In genomic region chr15:37133619-37134018, GRCh38 we compare ENCODE assay signal across 10 cellular contexts. TPM values are rescaled to one million over a fixed set of nuclear protein-coding genes. Genes with fewer than 3 reads are reported as not detected.
A peak's percentile ranks its signal among the peaks of the same experiment; 100 is the strongest.
DNase-seq lines count a peak whose midpoint lies in the region; ATAC-seq and TF ChIP-seq lines count a peak whose summit lies in the region.
"Had no signal": no experiment of that assay in that cellular context is flagged by ENCODE, and none has a peak within 500 bp of the region (broad histone marks: within the 10 kb centered on the region; RNA-seq: fewer than 3 reads in every experiment).

No MANE protein-coding gene starts in this region.

- in situ Hi-C loops in KBM-7 (cut with MboI; ENCODE audit: low pct_unique_long_range_greater_than_20kb, low sequenced_read_pairs) = no loop called here

- H3K27ac Mint-ChIP-seq in T-cell = no peak overlapping the region
- H3K27ac Mint-ChIP-seq: activated naive CD4-positive, alpha-beta T cell treated with anti-CD3 and anti-CD28 coated beads, Interleukin-2, amount 10 ng/mL, durations not matched to agents 7 days and 5 days had no signal

- H3K27ac ChIP-seq in WERI-Rb-1 (no peak overlapping the region; the same call in 1 of the 2 replicates), left lung (no peak overlapping the region)

- peak; percentile 17 for TF ChIP-seq CTCF in AG09309 (IDR thresholded peaks at IDR 0.05; ENCODE audit: control insufficient read depth, insufficient read depth, low read depth, low read length, missing control alignments)
- 0 out of 2 replicates have a peak, but pooled peaks have one; percentile 1 for TF ChIP-seq CTCF in WERI-Rb-1 (IDR thresholded peaks at IDR 0.05; ENCODE audit: low read depth, low read length)
- peak in 1 of 2 donors; percentile 21 for TF ChIP-seq CTCF in left lung (IDR thresholded peaks at IDR 0.05)

- POLR2A ChIA-PET in HEK293T (lab: Yijun Ruan, JAX) (no interaction called here), T-cell (lab: Charles Lee) (no interaction called here)

- no peaks in the 10 kb centered on the region for H3K4me1 ChIP-seq in left lung

- H3K9me3 Mint-ChIP-seq in T-cell = no peaks in the 10 kb centered on the region
- H3K9me3 Mint-ChIP-seq: activated naive CD4-positive, alpha-beta T cell treated with anti-CD3 and anti-CD28 coated beads, Interleukin-2, amount 10 ng/mL, durations not matched to agents 7 days and 5 days had no signal

- DNase-seq in AG09309 (ENCODE audit: low read depth) (peak; percentile 1), KBM-7 (peak; percentile 48), WERI-Rb-1 (no peak), left lung (no peak), HEK293T (ENCODE audit: extremely low spot score) (no peak), T-cell (no peak)
- no peak for DNase-seq in effector CD4-positive, alpha-beta T cell
- DNase-seq: activated naive CD4-positive, alpha-beta T cell treated with anti-CD3 and anti-CD28 coated beads, Interleukin-2, amount 10 ng/mL, durations not matched to agents 7 days and 5 days; islet precursor cell had no signal

- intact Hi-C loops in left lung (cut with DNase I) = loop anchor here in 1 of 2 donors (10.0 kb wide), 1 partner anchor 629 kb away; no protein-coding TSS in a partner anchor

- H3K9me3 ChIP-seq in WERI-Rb-1 (ENCODE audit: severe bottlenecking) (no peaks in the 10 kb centered on the region), left lung (no peaks in the 10 kb centered on the region)

- H3K27me3 Mint-ChIP-seq in T-cell = peaks cover 16 to 20% of the 10 kb centered on the region in 2 donors

- H3K27me3 ChIP-seq in WERI-Rb-1 (ENCODE audit: insufficient read depth, low read depth, severe bottlenecking) = no peaks in the 10 kb centered on the region
- H3K27me3 ChIP-seq in left lung = peaks cover 9 to 20% of the 10 kb centered on the region in 2 donors

- H3K36me3 ChIP-seq in WERI-Rb-1 = no peaks in the 10 kb centered on the region
- no peaks in the 10 kb centered on the region for H3K36me3 ChIP-seq in left lung

- no peaks in the 10 kb centered on the region for H3K36me3 Mint-ChIP-seq in T-cell
- H3K36me3 Mint-ChIP-seq: activated naive CD4-positive, alpha-beta T cell treated with anti-CD3 and anti-CD28 coated beads, Interleukin-2, amount 10 ng/mL, durations not matched to agents 7 days and 5 days had no signal

- CTCF ChIA-PET in HEK293T (lab: Yijun Ruan, JAX) (interaction anchor here (0.7 to 1.2 kb wide), 5 partner anchors 9 to 747 kb away, joined by 3 to 5 read pairs (median 4); no protein-coding TSS in a partner anchor), T-cell (lab: Charles Lee) (interaction anchor here in 1 of 2 donors (0.6 kb wide), 1 partner anchor 44 kb away, joined by 3 read pairs; no protein-coding TSS in a partner anchor)

- no peaks in the 10 kb centered on the region for H3K4me1 Mint-ChIP-seq in T-cell
- H3K4me1 Mint-ChIP-seq: activated naive CD4-positive, alpha-beta T cell treated with anti-CD3 and anti-CD28 coated beads, Interleukin-2, amount 10 ng/mL, durations not matched to agents 7 days and 5 days had no signal

- ATAC-seq in left lung (peak; percentile 44), T-cell (replicated peaks in 1 of 4) (no peak), HG03354 (IDR thresholded peaks at IDR 0.05; ENCODE audit: poor library complexity, severe bottlenecking, unreplicated experiment) (no peak)

- no peak overlapping the region for H3K4me3 Mint-ChIP-seq in T-cell
- H3K4me3 Mint-ChIP-seq: activated naive CD4-positive, alpha-beta T cell treated with anti-CD3 and anti-CD28 coated beads, Interleukin-2, amount 10 ng/mL, durations not matched to agents 7 days and 5 days had no signal

- H3K4me3 ChIP-seq in AG09309 (ENCODE audit: control insufficient read depth, low read depth, low read length) (no peak overlapping the region), WERI-Rb-1 (ENCODE audit: low read depth, low read length) (no peak overlapping the region), left lung (no peak overlapping the region)

TF ChIP-seq in HEK293T, 16 proteins besides CTCF, POLR2A, EP300 and RAD21:
- no peak for TF ChIP-seq LEF1 (IDR thresholded peaks at IDR 0.05; ENCODE audit: borderline replicate concordance)
- no peak for TF ChIP-seq CTBP1 (IDR thresholded peaks at IDR 0.05; ENCODE audit: borderline replicate concordance)
- no peak for TF ChIP-seq PKNOX1 (IDR thresholded peaks at IDR 0.05)
- no peak for TF ChIP-seq TARDBP (IDR thresholded peaks at IDR 0.05)
- no peak for TF ChIP-seq SUZ12 (IDR thresholded peaks at IDR 0.05)
- TF ChIP-seq FOXM1 (IDR thresholded peaks at IDR 0.05; ENCODE audit: borderline replicate concordance) = no peak
- TF ChIP-seq NFRKB (IDR thresholded peaks at IDR 0.05) = no peak
- no peak for TF ChIP-seq SP1 (IDR thresholded peaks at IDR 0.05)
- no peak for TF ChIP-seq FOXK2 (IDR thresholded peaks at IDR 0.05)
- no peak for TF ChIP-seq L3MBTL2 (conservative IDR thresholded peaks at IDR 0.05)
TF ChIP-seq in HEK293T: peak in this region for 0.

RNA-seq across cellular contexts. Expression of gene MEIS2, which starts 33.3 kb away (rescaled TPM):
- total RNA-seq in left lung = 10 to 100 TPM; 14.1 to 18.7 TPM
- under 1 TPM in 2 of 5 donors, not detected in 3; 0.38 to 0.54 TPM for total RNA-seq in T-cell

Comparison
In these comparisons a context has a peak if more than half of its experiments do, and no peak if none do; other contexts are left out.
1. DNase-seq: peak in AG09309 (single experiment) and KBM-7 (single experiment); none in WERI-Rb-1 (single experiment), left lung (0 of 2), effector CD4-positive, alpha-beta T cell (single experiment), HEK293T (single experiment) and T-cell (0 of 34).
2. RNA of gene MEIS2, which starts 33.3 kb away (total RNA-seq): 14.1 to 18.7 TPM in left lung; 0.38 to 0.54 TPM in T-cell; every median in the first group is over 4 times any median in the second.